Comparison of ENCODE assay signal across 1 cellular context in the genomic region with DNA sequence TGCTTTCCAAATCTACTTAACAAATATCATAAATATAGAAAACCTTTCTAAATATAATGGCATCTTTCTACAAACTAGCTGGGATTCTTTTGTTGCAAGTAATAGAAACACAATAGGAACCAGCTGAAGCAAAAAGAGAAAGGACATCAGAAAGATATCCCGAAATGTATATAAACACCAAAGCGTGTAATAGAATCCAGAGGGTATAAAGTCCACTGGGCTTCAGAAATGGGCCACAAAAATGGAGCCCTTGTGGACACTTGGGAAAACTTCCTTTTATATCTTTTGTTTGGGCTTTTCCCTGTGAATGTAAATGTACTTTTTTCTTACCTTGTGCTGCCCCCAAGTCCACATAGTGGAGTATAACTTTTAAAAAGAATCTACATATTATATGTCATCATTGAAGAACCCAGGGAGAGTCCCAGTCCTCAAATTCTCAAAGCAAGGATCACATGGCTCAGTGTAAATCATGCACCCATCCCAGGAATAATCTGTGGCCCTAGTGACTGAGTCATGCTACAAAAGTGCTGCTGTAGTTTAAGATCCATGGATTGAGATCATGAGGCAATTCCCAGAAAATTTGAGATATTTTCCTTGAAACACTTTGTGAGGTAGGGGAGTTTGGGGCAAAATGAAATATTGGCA.
TF ChIP-seq lines count a peak whose summit lies in the region.

No MANE protein-coding gene starts in this region.

TF ChIP-seq in IMR-90, 13 proteins besides CTCF, POLR2A, EP300 and RAD21 (continued from another document):
- TF ChIP-seq MAZ (IDR thresholded peaks at IDR 0.05; ENCODE audit: borderline replicate concordance, low read depth, low read length) (no peak), BHLHE40 (IDR thresholded peaks at IDR 0.05; ENCODE audit: low read depth, low read length) (no peak)
- TF ChIP-seq, protein P1, sequence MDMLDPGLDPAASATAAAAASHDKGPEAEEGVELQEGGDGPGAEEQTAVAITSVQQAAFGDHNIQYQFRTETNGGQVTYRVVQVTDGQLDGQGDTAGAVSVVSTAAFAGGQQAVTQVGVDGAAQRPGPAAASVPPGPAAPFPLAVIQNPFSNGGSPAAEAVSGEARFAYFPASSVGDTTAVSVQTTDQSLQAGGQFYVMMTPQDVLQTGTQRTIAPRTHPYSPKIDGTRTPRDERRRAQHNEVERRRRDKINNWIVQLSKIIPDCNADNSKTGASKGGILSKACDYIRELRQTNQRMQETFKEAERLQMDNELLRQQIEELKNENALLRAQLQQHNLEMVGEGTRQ (IDR thresholded peaks at IDR 0.05; ENCODE audit: low read depth, low read length), result peak; percentile 42; the same call in 1 of the 2 replicates
